12 cellular contexts compared by ENCODE assay signal in the genomic region with DNA sequence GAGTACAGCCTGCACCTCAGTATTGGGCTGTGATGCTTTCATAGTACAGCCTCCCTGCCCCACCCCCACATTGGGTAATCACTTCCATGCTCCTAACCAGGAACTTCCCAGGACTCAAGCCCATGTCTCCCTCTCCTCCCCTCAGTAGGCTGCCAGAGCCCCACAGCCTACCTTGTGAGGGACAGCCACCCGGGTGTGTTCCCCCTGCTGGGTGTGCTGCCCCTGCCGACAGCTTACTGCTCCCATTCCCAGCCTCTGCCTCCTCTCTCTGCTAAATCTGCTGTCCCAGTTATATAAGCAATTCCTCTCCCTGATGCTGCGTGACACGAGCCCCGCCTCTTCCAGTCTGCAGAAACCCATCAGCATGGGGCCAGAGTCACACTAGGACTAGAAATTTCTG. TPM values are rescaled to one million over a fixed set of nuclear protein-coding genes. Genes with fewer than 3 reads are reported as not detected.
DNase-seq lines count a peak whose midpoint lies in the region; ATAC-seq and TF ChIP-seq lines count a peak whose summit lies in the region.
"Had no signal": no experiment of that assay in that cellular context is flagged by ENCODE, and none has a peak within 500 bp of the region (broad histone marks: within the 10 kb centered on the region; RNA-seq: fewer than 3 reads in every experiment).

A gene with protein sequence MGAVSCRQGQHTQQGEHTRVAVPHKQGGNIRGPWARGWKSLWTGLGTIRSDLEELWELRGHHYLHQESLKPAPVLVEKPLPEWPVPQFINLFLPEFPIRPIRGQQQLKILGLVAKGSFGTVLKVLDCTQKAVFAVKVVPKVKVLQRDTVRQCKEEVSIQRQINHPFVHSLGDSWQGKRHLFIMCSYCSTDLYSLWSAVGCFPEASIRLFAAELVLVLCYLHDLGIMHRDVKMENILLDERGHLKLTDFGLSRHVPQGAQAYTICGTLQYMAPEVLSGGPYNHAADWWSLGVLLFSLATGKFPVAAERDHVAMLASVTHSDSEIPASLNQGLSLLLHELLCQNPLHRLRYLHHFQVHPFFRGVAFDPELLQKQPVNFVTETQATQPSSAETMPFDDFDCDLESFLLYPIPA (minus strand): TSS at position 270 of the 400 bp plus-strand sequence. CDS start 24 bp downstream, at position 246.

- peaks cover 7 to 45% (median 28%) of the 10 kb centered on the region in 4 donors for H3K36me3 ChIP-seq in right lobe of liver
- peaks cover 57% of the 10 kb centered on the region for H3K36me3 ChIP-seq in upper lobe of right lung
- peaks cover 49% of the 10 kb centered on the region for H3K36me3 ChIP-seq in right atrium auricular region

- no peak within 1 kb of the TSS for H3K4me3 Mint-ChIP-seq in activated naive CD8-positive, alpha-beta T cell treated with anti-CD3 and anti-CD28 coated beads, Interleukin-2, amount 10 ng/mL, durations not matched to agents 7 days and 5 days

- peaks cover 0 to 5% (median 0%) of the 10 kb centered on the region in 4 donors for H3K4me1 ChIP-seq in right lobe of liver
- no peaks in the 10 kb centered on the region for H3K4me1 ChIP-seq in upper lobe of right lung
- no peaks in the 10 kb centered on the region for H3K4me1 ChIP-seq in right atrium auricular region
- H3K4me1 ChIP-seq: left lung had no signal

- H3K27ac ChIP-seq in right lobe of liver = no peak within 1 kb of the TSS
- H3K27ac ChIP-seq in upper lobe of right lung = no peak within 1 kb of the TSS
- H3K27ac ChIP-seq in right atrium auricular region = no peak within 1 kb of the TSS
- H3K27ac ChIP-seq: epithelial cell of prostate, left lung had no signal

- POLR2A ChIA-PET in activated naive CD8-positive, alpha-beta T cell treated with anti-CD3 and anti-CD28 coated beads, Interleukin-2, amount 10 ng/mL, durations not matched to agents 7 days and 5 days (lab: Charles Lee) = no interaction called here

- TF ChIP-seq POLR2A in right lobe of liver (IDR thresholded peaks at IDR 0.05) = no peak

- ATAC-seq in left ventricle myocardium superior (peak; percentile 17), Right ventricle myocardium superior (ENCODE audit: poor library complexity) (no peak), right lobe of liver (peak in 3 of 4 donors; percentile 33 to 51 (median 38)), upper lobe of right lung (no peak), GM21619 (IDR thresholded peaks at IDR 0.05; ENCODE audit: unreplicated experiment) (no peak)
- no peak for ATAC-seq in activated naive CD8-positive, alpha-beta T cell treated with anti-CD3 and anti-CD28 coated beads, Interleukin-2, amount 10 ng/mL, durations not matched to agents 7 days and 5 days (ENCODE audit: low read depth)

- no peaks in the 10 kb centered on the region for H3K9me3 Mint-ChIP-seq in activated naive CD8-positive, alpha-beta T cell treated with anti-CD3 and anti-CD28 coated beads, Interleukin-2, amount 10 ng/mL, durations not matched to agents 7 days and 5 days

- H3K9me3 ChIP-seq in right lobe of liver = no peaks in the 10 kb centered on the region
- no peaks in the 10 kb centered on the region for H3K9me3 ChIP-seq in upper lobe of right lung
- no peaks in the 10 kb centered on the region for H3K9me3 ChIP-seq in right atrium auricular region
- H3K9me3 ChIP-seq: left lung, thyroid gland had no signal

- no peak within 1 kb of the TSS for H3K4me3 ChIP-seq in right lobe of liver
- no peak within 1 kb of the TSS for H3K4me3 ChIP-seq in upper lobe of right lung
- no peak within 1 kb of the TSS for H3K4me3 ChIP-seq in right atrium auricular region
- H3K4me3 ChIP-seq: left lung, thyroid gland had no signal

- H3K4me1 Mint-ChIP-seq in activated naive CD8-positive, alpha-beta T cell treated with anti-CD3 and anti-CD28 coated beads, Interleukin-2, amount 10 ng/mL, durations not matched to agents 7 days and 5 days = peaks cover 4% of the 10 kb centered on the region

- WGBS in right lobe of liver (ENCODE audit: insufficient coverage, low coverage, low lambda C conversion rate, missing lambda C conversion rate) = 89% methylated on average over 5 of the region's 5 CpGs

- intact Hi-C loops in left ventricle myocardium superior (cut with micrococcal nuclease) (loop anchor here (2.0 kb wide), 1 partner anchor 119 kb away; no protein-coding TSS in a partner anchor), Right ventricle myocardium superior (cut with DNase I) (loop anchor here (5.0 kb wide), 2 partner anchors 67 to 117 kb away; no protein-coding TSS in a partner anchor), right lobe of liver (cut with DNase I) (loop anchor here in 1 of 2 donors (5.0 kb wide), 2 partner anchors 67 to 117 kb away; no protein-coding TSS in a partner anchor), upper lobe of right lung (cut with DNase I) (loop anchor here (5.0 kb wide), 1 partner anchor 117 kb away; no protein-coding TSS in a partner anchor)

- DNase-seq in left ventricle myocardium superior (no peak), Right ventricle myocardium superior (no peak), right lobe of liver (no peak), upper lobe of right lung (no peak), NCI-H510A treated with DMSO at 0.1 percent for 48 hours (lab: John Stamatoyannopoulos, UW) (no peak), right atrium auricular region (ENCODE audit: low spot score) (no peak)
- no peak for DNase-seq in activated naive CD8-positive, alpha-beta T cell treated with anti-CD3 and anti-CD28 coated beads, Interleukin-2, amount 10 ng/mL, durations not matched to agents 7 days and 5 days
- DNase-seq: left lung, SIG-M5 had no signal

- H3K27me3 ChIP-seq in right lobe of liver (no peaks in the 10 kb centered on the region), upper lobe of right lung (no peaks in the 10 kb centered on the region), right atrium auricular region (no peaks in the 10 kb centered on the region)
- H3K27me3 ChIP-seq: left lung, thyroid gland had no signal

- peak within 1 kb of the TSS; percentile 72 for H3K27ac Mint-ChIP-seq in activated naive CD8-positive, alpha-beta T cell treated with anti-CD3 and anti-CD28 coated beads, Interleukin-2, amount 10 ng/mL, durations not matched to agents 7 days and 5 days

- TF ChIP-seq CTCF in right lobe of liver (IDR thresholded peaks at IDR 0.05) (no peak), upper lobe of right lung (IDR thresholded peaks at IDR 0.05) (no peak), right atrium auricular region (IDR thresholded peaks at IDR 0.05) (no peak)

- H3K36me3 Mint-ChIP-seq in activated naive CD8-positive, alpha-beta T cell treated with anti-CD3 and anti-CD28 coated beads, Interleukin-2, amount 10 ng/mL, durations not matched to agents 7 days and 5 days = peaks cover 18% of the 10 kb centered on the region

- H3K27me3 Mint-ChIP-seq in activated naive CD8-positive, alpha-beta T cell treated with anti-CD3 and anti-CD28 coated beads, Interleukin-2, amount 10 ng/mL, durations not matched to agents 7 days and 5 days = no peaks in the 10 kb centered on the region

RNA-seq across cellular contexts. Expression of the gene that starts here (rescaled TPM):
- 4.0 TPM for total RNA-seq in left ventricle myocardium superior
- total RNA-seq in Right ventricle myocardium superior = 4.8 TPM
- 10 to 100 TPM; 20.7 to 24.9 TPM for total RNA-seq in activated naive CD8-positive, alpha-beta T cell treated with anti-CD3 and anti-CD28 coated beads, Interleukin-2, amount 10 ng/mL, durations not matched to agents 7 days and 5 days
- total RNA-seq in right lobe of liver = 1 to 10 TPM; 1.5 to 7.3 (median 4.2) TPM
- 12.3 TPM for total RNA-seq in upper lobe of right lung
- total RNA-seq in right atrium auricular region = 1 to 10 TPM; 1.3 to 1.8 TPM

Comparison
In these comparisons a context has a peak if more than half of its experiments do, and no peak if none do; other contexts are left out.
1. ATAC-seq: peak in left ventricle myocardium superior (single experiment) and right lobe of liver (3 of 4); none in Right ventricle myocardium superior (single experiment), activated naive CD8-positive, alpha-beta T cell treated with anti-CD3 and anti-CD28 coated beads, Interleukin-2, amount 10 ng/mL, durations not matched to agents 7 days and 5 days (single experiment), upper lobe of right lung (single experiment) and GM21619 (single experiment).